10 cellular contexts compared by ENCODE assay signal in genomic region chr5:129459485-129460120, GRCh38. TPM values are rescaled to one million over a fixed set of nuclear protein-coding genes. Genes with fewer than 3 reads are reported as not detected.
DNase-seq lines count a peak whose midpoint lies in the region; ATAC-seq and TF ChIP-seq lines count a peak whose summit lies in the region.
"Had no signal": no experiment of that assay in that cellular context is flagged by ENCODE, and none has a peak within 500 bp of the region (broad histone marks: within the 10 kb centered on the region; RNA-seq: fewer than 3 reads in every experiment).

No MANE protein-coding gene starts in this region.

- TF ChIP-seq EP300 in tibial nerve (IDR thresholded peaks at IDR 0.05) = no peak

- H3K36me3 Mint-ChIP-seq in endodermal cell (ENCODE audit: low read depth) (no peaks in the 10 kb centered on the region), T-helper 17 cell (ENCODE audit: low read depth) (peaks cover 2% of the 10 kb centered on the region)

- TF ChIP-seq CTCF in endodermal cell (conservative IDR thresholded peaks at IDR 0.05) (no peak), lower lobe of right lung (IDR thresholded peaks at IDR 0.05) (no peak), tibial nerve (IDR thresholded peaks at IDR 0.05) (no peak)

- H3K27ac ChIP-seq in endodermal cell (ENCODE audit: low read depth, low read length) (peak overlapping the region; percentile 35), lower lobe of right lung (no peak overlapping the region), tibial nerve (no peak overlapping the region)
- H3K27ac ChIP-seq: VCaP had no signal

- TF ChIP-seq POLR2A in tibial nerve (IDR thresholded peaks at IDR 0.05) = no peak

- H3K27ac Mint-ChIP-seq in endodermal cell (peak overlapping the region; percentile 88), T-helper 17 cell (no peak overlapping the region)

- peak overlapping the region; percentile 24 for H3K9ac ChIP-seq in endodermal cell (ENCODE audit: extremely low read depth, low read length, poor library complexity, severe bottlenecking)

- peak overlapping the region; percentile 90 for H3K4me3 Mint-ChIP-seq in endodermal cell
- H3K4me3 Mint-ChIP-seq in T-helper 17 cell = no peak overlapping the region

- no peaks in the 10 kb centered on the region for H3K36me3 ChIP-seq in endodermal cell (ENCODE audit: control insufficient read depth, insufficient read depth, low read length)
- H3K36me3 ChIP-seq in lower lobe of right lung = no peaks in the 10 kb centered on the region
- H3K36me3 ChIP-seq in tibial nerve = no peaks in the 10 kb centered on the region

- H3K4me1 Mint-ChIP-seq in endodermal cell (peaks cover 44% of the 10 kb centered on the region), T-helper 17 cell (peaks cover 5% of the 10 kb centered on the region)

- 2 to 3% methylated on average over 19 to 37 of the region's 37 CpGs for WGBS in endodermal cell (ENCODE audit: insufficient coverage in 1 of 2, insufficient read length in 1 of 2), 2 experiments
- 7 to 11% methylated on average over 32 to 37 of the region's 37 CpGs for WGBS in tibial nerve, 2 donors

- intact Hi-C loops in lower lobe of right lung (cut with DNase I) = no loop called here

- DNase-seq in NCI-H82 (lab: John Stamatoyannopoulos, UW) (peak; percentile 1), NCI-H82 treated with DMSO at 0.1 percent for 48 hours (lab: John Stamatoyannopoulos, UW; ENCODE audit: unreplicated experiment) (no peak), endodermal cell (peak; percentile 88), lower lobe of right lung (no peak), tibial nerve (ENCODE audit: low spot score in 2 of 2) (no peak), T-helper 17 cell (no peak)
- DNase-seq in stimulated activated CD4-positive, alpha-beta T cell treated with anti-CD3 and anti-CD28 coated beads, Interleukin-2, amount 100 ng/mL, for 24 hours = no peak
- DNase-seq: naive thymus-derived CD8-positive, alpha-beta T cell had no signal

- H3K27me3 ChIP-seq in endodermal cell (ENCODE audit: control insufficient read depth, insufficient read depth, low read length, poor library complexity, severe bottlenecking) (peaks cover 6% of the 10 kb centered on the region), lower lobe of right lung (ENCODE audit: low read depth) (peaks cover 35% of the 10 kb centered on the region), tibial nerve (peaks cover 0 to 35% of the 10 kb centered on the region in 2 donors)

- peaks cover 2% of the 10 kb centered on the region for H3K27me3 Mint-ChIP-seq in endodermal cell (ENCODE audit: insufficient read depth)
- peaks cover 37% of the 10 kb centered on the region for H3K27me3 Mint-ChIP-seq in T-helper 17 cell

- H3K4me1 ChIP-seq in endodermal cell (ENCODE audit: control insufficient read depth, insufficient read depth, low read length) (peaks cover 9% of the 10 kb centered on the region), lower lobe of right lung (peaks cover 4% of the 10 kb centered on the region), tibial nerve (peaks cover 0 to 25% (median 0%) of the 10 kb centered on the region in 4 donors)

- H3K9me3 ChIP-seq in endodermal cell (ENCODE audit: control insufficient read depth, low read length) = no peaks in the 10 kb centered on the region
- no peaks in the 10 kb centered on the region for H3K9me3 ChIP-seq in lower lobe of right lung
- no peaks in the 10 kb centered on the region for H3K9me3 ChIP-seq in tibial nerve
- no peaks in the 10 kb centered on the region for H3K9me3 ChIP-seq in T-helper 17 cell (ENCODE audit: control insufficient read depth, low read length, poor library complexity, severe bottlenecking)

- ATAC-seq in lower lobe of right lung (peak; percentile 41 to 50), HG03571 (IDR thresholded peaks at IDR 0.05; ENCODE audit: unreplicated experiment) (no peak), T-helper 17 cell (no peak)
- ATAC-seq: naive thymus-derived CD8-positive, alpha-beta T cell had no signal

- peak overlapping the region; percentile 77 for H3K4me3 ChIP-seq in endodermal cell (ENCODE audit: low read length)
- peak overlapping the region; percentile 45 for H3K4me3 ChIP-seq in lower lobe of right lung
- H3K4me3 ChIP-seq in tibial nerve = peak overlapping the region in 3 of 4 donors; percentile 32 to 53 (median 35)

- H3K9me3 Mint-ChIP-seq in endodermal cell = no peaks in the 10 kb centered on the region

RNA-seq across cellular contexts. Expression of gene ADAMTS19, which starts 0.5 kb away (rescaled TPM):
- total RNA-seq in endodermal cell (10 to 100 TPM; 26.2 to 34.6 TPM), lower lobe of right lung (not detected), tibial nerve (10 to 100 TPM in 1 of 4 donors, 1 to 10 TPM in 1, under 1 TPM in 1, not detected in 1; 0.42 to 12.0 (median 2.7) TPM), T-helper 17 cell (not detected)
- 14.0 TPM for polyA plus RNA-seq in endodermal cell (2013, experiment 1 of 2)
- polyA plus RNA-seq in endodermal cell (2013, experiment 2 of 2) = 15.6 TPM
- total RNA-seq: naive thymus-derived CD8-positive, alpha-beta T cell had no signal
- polyA plus RNA-seq: naive thymus-derived CD8-positive, alpha-beta T cell had no signal

Comparison
In these comparisons a context has a peak if more than half of its experiments do, and no peak if none do; other contexts are left out.
1. DNase-seq: peak in NCI-H82 (single experiment) and endodermal cell (single experiment); none in NCI-H82 treated with DMSO at 0.1 percent for 48 hours (single experiment), lower lobe of right lung (single experiment), tibial nerve (0 of 2), stimulated activated CD4-positive, alpha-beta T cell treated with anti-CD3 and anti-CD28 coated beads, Interleukin-2, amount 100 ng/mL, for 24 hours (0 of 2) and T-helper 17 cell (0 of 3).
2. ATAC-seq: peak in lower lobe of right lung (2 of 2); none in HG03571 (single experiment) and T-helper 17 cell (single experiment).
3. Peak in every context shown above with its lines, with median percentiles within 50 percentile points of each other: H3K4me3 ChIP-seq.